ENCODE assay signal across 1 cellular context in the genomic region with DNA sequence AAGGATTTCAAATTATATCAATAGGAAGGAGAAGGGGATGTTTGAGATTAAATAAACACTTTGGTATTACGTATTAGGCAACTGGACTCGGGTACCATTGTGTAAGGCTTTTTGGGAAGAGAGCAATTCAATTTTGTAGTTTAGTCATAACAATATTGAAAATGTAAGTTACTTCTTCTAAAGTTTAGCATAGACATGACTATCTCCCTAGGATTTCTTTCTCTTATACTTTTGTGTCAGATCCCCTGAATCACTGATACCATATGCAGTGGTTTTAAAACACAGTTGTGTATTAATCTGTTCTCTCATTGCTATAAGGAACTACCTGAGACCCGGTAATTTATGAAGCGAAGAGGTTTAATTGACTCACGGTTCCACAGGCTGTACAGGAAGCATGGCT.
TF ChIP-seq lines count a peak whose summit lies in the region.

No MANE protein-coding gene starts in this region.

TF ChIP-seq in GM12878, 131 proteins besides CTCF, POLR2A, EP300 and RAD21 (continued from another document):
- TF ChIP-seq, protein P1, sequence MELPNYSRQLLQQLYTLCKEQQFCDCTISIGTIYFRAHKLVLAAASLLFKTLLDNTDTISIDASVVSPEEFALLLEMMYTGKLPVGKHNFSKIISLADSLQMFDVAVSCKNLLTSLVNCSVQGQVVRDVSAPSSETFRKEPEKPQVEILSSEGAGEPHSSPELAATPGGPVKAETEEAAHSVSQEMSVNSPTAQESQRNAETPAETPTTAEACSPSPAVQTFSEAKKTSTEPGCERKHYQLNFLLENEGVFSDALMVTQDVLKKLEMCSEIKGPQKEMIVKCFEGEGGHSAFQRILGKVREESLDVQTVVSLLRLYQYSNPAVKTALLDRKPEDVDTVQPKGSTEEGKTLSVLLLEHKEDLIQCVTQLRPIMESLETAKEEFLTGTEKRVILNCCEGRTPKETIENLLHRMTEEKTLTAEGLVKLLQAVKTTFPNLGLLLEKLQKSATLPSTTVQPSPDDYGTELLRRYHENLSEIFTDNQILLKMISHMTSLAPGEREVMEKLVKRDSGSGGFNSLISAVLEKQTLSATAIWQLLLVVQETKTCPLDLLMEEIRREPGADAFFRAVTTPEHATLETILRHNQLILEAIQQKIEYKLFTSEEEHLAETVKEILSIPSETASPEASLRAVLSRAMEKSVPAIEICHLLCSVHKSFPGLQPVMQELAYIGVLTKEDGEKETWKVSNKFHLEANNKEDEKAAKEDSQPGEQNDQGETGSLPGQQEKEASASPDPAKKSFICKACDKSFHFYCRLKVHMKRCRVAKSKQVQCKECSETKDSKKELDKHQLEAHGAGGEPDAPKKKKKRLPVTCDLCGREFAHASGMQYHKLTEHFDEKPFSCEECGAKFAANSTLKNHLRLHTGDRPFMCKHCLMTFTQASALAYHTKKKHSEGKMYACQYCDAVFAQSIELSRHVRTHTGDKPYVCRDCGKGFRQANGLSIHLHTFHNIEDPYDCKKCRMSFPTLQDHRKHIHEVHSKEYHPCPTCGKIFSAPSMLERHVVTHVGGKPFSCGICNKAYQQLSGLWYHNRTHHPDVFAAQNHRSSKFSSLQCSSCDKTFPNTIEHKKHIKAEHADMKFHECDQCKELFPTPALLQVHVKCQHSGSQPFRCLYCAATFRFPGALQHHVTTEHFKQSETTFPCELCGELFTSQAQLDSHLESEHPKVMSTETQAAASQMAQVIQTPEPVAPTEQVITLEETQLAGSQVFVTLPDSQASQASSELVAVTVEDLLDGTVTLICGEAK (IDR thresholded peaks at IDR 0.05; ENCODE audit: borderline replicate concordance): no peak
- TF ChIP-seq, protein P2, sequence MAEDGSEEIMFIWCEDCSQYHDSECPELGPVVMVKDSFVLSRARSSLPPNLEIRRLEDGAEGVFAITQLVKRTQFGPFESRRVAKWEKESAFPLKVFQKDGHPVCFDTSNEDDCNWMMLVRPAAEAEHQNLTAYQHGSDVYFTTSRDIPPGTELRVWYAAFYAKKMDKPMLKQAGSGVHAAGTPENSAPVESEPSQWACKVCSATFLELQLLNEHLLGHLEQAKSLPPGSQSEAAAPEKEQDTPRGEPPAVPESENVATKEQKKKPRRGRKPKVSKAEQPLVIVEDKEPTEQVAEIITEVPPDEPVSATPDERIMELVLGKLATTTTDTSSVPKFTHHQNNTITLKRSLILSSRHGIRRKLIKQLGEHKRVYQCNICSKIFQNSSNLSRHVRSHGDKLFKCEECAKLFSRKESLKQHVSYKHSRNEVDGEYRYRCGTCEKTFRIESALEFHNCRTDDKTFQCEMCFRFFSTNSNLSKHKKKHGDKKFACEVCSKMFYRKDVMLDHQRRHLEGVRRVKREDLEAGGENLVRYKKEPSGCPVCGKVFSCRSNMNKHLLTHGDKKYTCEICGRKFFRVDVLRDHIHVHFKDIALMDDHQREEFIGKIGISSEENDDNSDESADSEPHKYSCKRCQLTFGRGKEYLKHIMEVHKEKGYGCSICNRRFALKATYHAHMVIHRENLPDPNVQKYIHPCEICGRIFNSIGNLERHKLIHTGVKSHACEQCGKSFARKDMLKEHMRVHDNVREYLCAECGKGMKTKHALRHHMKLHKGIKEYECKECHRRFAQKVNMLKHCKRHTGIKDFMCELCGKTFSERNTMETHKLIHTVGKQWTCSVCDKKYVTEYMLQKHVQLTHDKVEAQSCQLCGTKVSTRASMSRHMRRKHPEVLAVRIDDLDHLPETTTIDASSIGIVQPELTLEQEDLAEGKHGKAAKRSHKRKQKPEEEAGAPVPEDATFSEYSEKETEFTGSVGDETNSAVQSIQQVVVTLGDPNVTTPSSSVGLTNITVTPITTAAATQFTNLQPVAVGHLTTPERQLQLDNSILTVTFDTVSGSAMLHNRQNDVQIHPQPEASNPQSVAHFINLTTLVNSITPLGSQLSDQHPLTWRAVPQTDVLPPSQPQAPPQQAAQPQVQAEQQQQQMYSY (CRISPR knock-in tag; IDR thresholded peaks at IDR 0.05): no peak
- TF ChIP-seq, protein P3, sequence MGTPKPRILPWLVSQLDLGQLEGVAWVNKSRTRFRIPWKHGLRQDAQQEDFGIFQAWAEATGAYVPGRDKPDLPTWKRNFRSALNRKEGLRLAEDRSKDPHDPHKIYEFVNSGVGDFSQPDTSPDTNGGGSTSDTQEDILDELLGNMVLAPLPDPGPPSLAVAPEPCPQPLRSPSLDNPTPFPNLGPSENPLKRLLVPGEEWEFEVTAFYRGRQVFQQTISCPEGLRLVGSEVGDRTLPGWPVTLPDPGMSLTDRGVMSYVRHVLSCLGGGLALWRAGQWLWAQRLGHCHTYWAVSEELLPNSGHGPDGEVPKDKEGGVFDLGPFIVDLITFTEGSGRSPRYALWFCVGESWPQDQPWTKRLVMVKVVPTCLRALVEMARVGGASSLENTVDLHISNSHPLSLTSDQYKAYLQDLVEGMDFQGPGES (IDR thresholded peaks at IDR 0.05): no peak
- TF ChIP-seq YBX1 (IDR thresholded peaks at IDR 0.05): no peak
